Comparison of ENCODE assay signal across 19 cellular contexts in genomic region chr4:88985088-88985779, GRCh38.
DNase-seq lines count a peak whose midpoint lies in the region; ATAC-seq, FAIRE-seq and TF ChIP-seq lines count a peak whose summit lies in the region.
"Had no signal": no experiment of that assay in that cellular context is flagged by ENCODE, and none has a peak within 500 bp of the region (broad histone marks: within the 10 kb centered on the region; RNA-seq: fewer than 3 reads in every experiment).

No MANE protein-coding gene starts in this region.

- no peak for ATAC-seq in HG03139 (IDR thresholded peaks at IDR 0.05; ENCODE audit: unreplicated experiment)
- ATAC-seq: activated T-cell treated with anti-CD3 and anti-CD28 coated beads, Interleukin-2, amount 50 U/mL, for 4 hours; mucosa of descending colon had no signal

- intact Hi-C loops in CD4-positive, alpha-beta memory T cell (cut with micrococcal nuclease), result no loop called here

- H4K20me1 ChIP-seq in keratinocyte (ENCODE audit: control insufficient read depth, extremely low read depth, insufficient read depth, low read length), result no peaks in the 10 kb centered on the region

- FAIRE-seq in keratinocyte (lab: Jason Lieb, UNC), result peak; percentile 13

- no peak overlapping the region for H2AFZ ChIP-seq in keratinocyte (ENCODE audit: control insufficient read depth, low read length)
- H2AFZ ChIP-seq: parathyroid adenoma had no signal

- H3K27ac ChIP-seq in brain microvascular endothelial cell (no peak overlapping the region), keratinocyte (ENCODE audit: control insufficient read depth, insufficient read depth, low read length) (no peak overlapping the region)
- no peak overlapping the region for H3K27ac ChIP-seq in CD4-positive, alpha-beta memory T cell (ENCODE audit: low read depth, low read length)
- H3K27ac ChIP-seq: C4-2B, dorsolateral prefrontal cortex, gastrocnemius medialis, parathyroid adenoma, transverse colon had no signal

- DNase-seq in AG08396 (ENCODE audit: low spot score) (peak; percentile 20), HFFc6 (peak; percentile 76), brain microvascular endothelial cell (peak; percentile 40), keratinocyte (ENCODE audit: low read depth, low spot score) (no peak), NCI-H524 treated with DMSO at 0.1 percent for 48 hours (lab: John Stamatoyannopoulos, UW) (no peak), D341Med (ENCODE audit: low spot score) (no peak)
- DNase-seq in CD4-positive, alpha-beta memory T cell, result no peak
- DNase-seq: activated CD4-positive, alpha-beta T cell treated with anti-CD3 and anti-CD28 coated beads for 4 hours; activated T-cell treated with anti-CD3 and anti-CD28 coated beads, Interleukin-2, amount 50 U/mL, for 4 hours; dorsolateral prefrontal cortex; gastrocnemius medialis; mucosa of descending colon; NCI-H2081; NCI-H82; stimulated activated CD8-positive, alpha-beta memory T cell treated with anti-CD3 and anti-CD28 coated beads, Interleukin-4, amount 100 ng/mL, for 48 hours; transverse colon had no signal

- 0 out of 2 replicates have a peak overlapping the region, but pooled peaks have one; percentile 19 for H3K27ac Mint-ChIP-seq in HFFc6
- no peak overlapping the region for H3K27ac Mint-ChIP-seq in CD4-positive, alpha-beta memory T cell

- no peaks in the 10 kb centered on the region for H3K36me3 Mint-ChIP-seq in HFFc6 (ENCODE audit: low read depth)
- no peaks in the 10 kb centered on the region for H3K36me3 Mint-ChIP-seq in CD4-positive, alpha-beta memory T cell

- H3K4me1 ChIP-seq in keratinocyte (ENCODE audit: control insufficient read depth, extremely low read depth, insufficient read depth, low read length), result no peaks in the 10 kb centered on the region
- H3K4me1 ChIP-seq in CD4-positive, alpha-beta memory T cell (ENCODE audit: insufficient read depth, low read length), result no peaks in the 10 kb centered on the region
- H3K4me1 ChIP-seq: parathyroid adenoma had no signal

- H3K9me3 ChIP-seq in keratinocyte (ENCODE audit: control insufficient read depth, low read depth, low read length), result no peaks in the 10 kb centered on the region
- no peaks in the 10 kb centered on the region for H3K9me3 ChIP-seq in CD4-positive, alpha-beta memory T cell (ENCODE audit: control insufficient read depth in 1 of 2, low read length in 2 of 2)
- H3K9me3 ChIP-seq: gastrocnemius medialis, mucosa of descending colon, transverse colon had no signal

- POLR2A ChIA-PET in CD4-positive, alpha-beta memory T cell (lab: Charles Lee; ENCODE audit: partially characterized antibody), result no interaction called here

- no peaks in the 10 kb centered on the region for H3K79me2 ChIP-seq in keratinocyte (ENCODE audit: control insufficient read depth, insufficient read depth, low read length)
- H3K79me2 ChIP-seq: parathyroid adenoma had no signal

- H3K9me1 ChIP-seq in keratinocyte (ENCODE audit: control insufficient read depth, extremely low read depth, insufficient read depth, low read length), result no peaks in the 10 kb centered on the region

- no peaks in the 10 kb centered on the region for H3K27me3 ChIP-seq in brain microvascular endothelial cell (replicated peaks)
- no peaks in the 10 kb centered on the region for H3K27me3 ChIP-seq in keratinocyte (ENCODE audit: control insufficient read depth, extremely low read depth, insufficient read depth, low read length)
- H3K27me3 ChIP-seq in CD4-positive, alpha-beta memory T cell (ENCODE audit: insufficient read depth, low read length), result no peaks in the 10 kb centered on the region
- H3K27me3 ChIP-seq: dorsolateral prefrontal cortex, gastrocnemius medialis, transverse colon had no signal

- H3K9me3 Mint-ChIP-seq in HFFc6, result no peaks in the 10 kb centered on the region
- H3K9me3 Mint-ChIP-seq in CD4-positive, alpha-beta memory T cell, result peaks cover 0 to 3% (median 0%) of the 10 kb centered on the region in 8 donors
- H3K9me3 Mint-ChIP-seq: activated T-cell treated with anti-CD3 and anti-CD28 coated beads, Interleukin-2, amount 50 U/mL, for 4 hours had no signal

- no peak overlapping the region for H3K4me3 Mint-ChIP-seq in HFFc6
- no peak overlapping the region for H3K4me3 Mint-ChIP-seq in CD4-positive, alpha-beta memory T cell
- H3K4me3 Mint-ChIP-seq: activated T-cell treated with anti-CD3 and anti-CD28 coated beads, Interleukin-2, amount 50 U/mL, for 4 hours had no signal

- H3K36me3 ChIP-seq in brain microvascular endothelial cell (replicated peaks) (no peaks in the 10 kb centered on the region), keratinocyte (ENCODE audit: control insufficient read depth in 2 of 2, extremely low read depth in 1 of 2, insufficient read depth in 2 of 2, low read length in 2 of 2) (no peaks in the 10 kb centered on the region)
- no peaks in the 10 kb centered on the region for H3K36me3 ChIP-seq in CD4-positive, alpha-beta memory T cell (ENCODE audit: insufficient read depth, low read length)
- H3K36me3 ChIP-seq: gastrocnemius medialis, transverse colon had no signal

- H3K9ac ChIP-seq in keratinocyte (ENCODE audit: control insufficient read depth, extremely low read depth, insufficient read depth, low read length), result no peak overlapping the region
- H3K9ac ChIP-seq: parathyroid adenoma had no signal

- H3K4me3 ChIP-seq in brain microvascular endothelial cell (ENCODE audit: low read depth, low read length), result no peak overlapping the region
- H3K4me3 ChIP-seq in keratinocyte (ENCODE audit: control insufficient read depth in 2 of 3, extremely low read depth in 1 of 3, insufficient read depth in 2 of 3, low read depth in 1 of 3, low read length in 3 of 3), result no peak overlapping the region
- H3K4me3 ChIP-seq in CD4-positive, alpha-beta memory T cell (ENCODE audit: low read length in 2 of 2), result no peak overlapping the region
- H3K4me3 ChIP-seq: dorsolateral prefrontal cortex, gastrocnemius medialis, mucosa of descending colon, transverse colon had no signal

- TF ChIP-seq CTCF in HFFc6 (IDR thresholded peaks at IDR 0.05) (no peak), brain microvascular endothelial cell (IDR thresholded peaks at IDR 0.05; ENCODE audit: low read depth, low read length, missing control alignments) (no peak), keratinocyte (optimal IDR thresholded peaks at IDR 0.05 in 1 of 3, IDR thresholded peaks at IDR 0.05 in 1 of 3, conservative IDR thresholded peaks at IDR 0.05 in 1 of 3; ENCODE audit: extremely low read depth in 1 of 3, insufficient read depth in 2 of 3, low read length in 3 of 3) (no peak)

- in situ Hi-C loops in brain microvascular endothelial cell (cut with HindIII; ENCODE audit: low pct_ligation_motif_present, low sequenced_read_pairs), result no loop called here

- peaks cover 22% of the 10 kb centered on the region for H3K4me1 Mint-ChIP-seq in HFFc6 (ENCODE audit: low read depth)
- H3K4me1 Mint-ChIP-seq in CD4-positive, alpha-beta memory T cell, result no peaks in the 10 kb centered on the region

- H3K4me2 ChIP-seq in keratinocyte (ENCODE audit: control insufficient read depth, extremely low read depth, insufficient read depth, low read depth, low read length), result no peak overlapping the region

- CTCF ChIA-PET in CD4-positive, alpha-beta memory T cell (lab: Charles Lee; ENCODE audit: partially characterized antibody), result no interaction called here

- dilution Hi-C loops in keratinocyte (cut with MboI; ENCODE audit: extremely low pct_ligation_motif_present, low sequenced_read_pairs), result no loop called here

- H3K27me3 Mint-ChIP-seq in HFFc6 (ENCODE audit: insufficient read depth), result no peaks in the 10 kb centered on the region; the same call in 1 of the 2 replicates
- peaks cover 0 to 2% of the 10 kb centered on the region in 2 donors for H3K27me3 Mint-ChIP-seq in CD4-positive, alpha-beta memory T cell

Comparison
In these comparisons a context has a peak if more than half of its experiments do, and no peak if none do; other contexts are left out.
1. DNase-seq: peak in AG08396 (single experiment), HFFc6 (single experiment) and brain microvascular endothelial cell (single experiment); none in keratinocyte (single experiment), NCI-H524 treated with DMSO at 0.1 percent for 48 hours (single experiment), CD4-positive, alpha-beta memory T cell (0 of 5) and D341Med (single experiment).